2 cellular contexts compared by ENCODE assay signal in genomic region chr11:11391796-11392195, GRCh38.
TF ChIP-seq lines count a peak whose summit lies in the region.

No MANE protein-coding gene starts in this region.

TF ChIP-seq in SK-N-SH, 30 proteins besides CTCF, POLR2A, EP300 and RAD21:
- TF ChIP-seq NFIC (IDR thresholded peaks at IDR 0.05; ENCODE audit: borderline replicate concordance) = 0 out of 2 replicates have a peak, but pooled peaks have one; percentile 19
- TF ChIP-seq RXRA (IDR thresholded peaks at IDR 0.05; ENCODE audit: borderline replicate concordance, low read depth) = no peak
- no peak for TF ChIP-seq GABPA (IDR thresholded peaks at IDR 0.05; ENCODE audit: low read depth)
- no peak for TF ChIP-seq USF1 (IDR thresholded peaks at IDR 0.05; ENCODE audit: borderline replicate concordance, low read depth)
- peak; percentile 3; the same call in 1 of the 2 replicates for TF ChIP-seq FOSL2 (IDR thresholded peaks at IDR 0.05; ENCODE audit: borderline replicate concordance, low read depth)
- no peak for TF ChIP-seq YY1 (IDR thresholded peaks at IDR 0.05; ENCODE audit: low read depth)

TF ChIP-seq in HepG2, 621 proteins besides CTCF, POLR2A, EP300 and RAD21:
- no peak for TF ChIP-seq HMGA1 (CRISPR knock-in tag; conservative IDR thresholded peaks at IDR 0.05)
- no peak for TF ChIP-seq ZSCAN22 (CRISPR knock-in tag; IDR thresholded peaks at IDR 0.05)
- TF ChIP-seq LCORL (IDR thresholded peaks at IDR 0.05) = no peak
- TF ChIP-seq LCORL (CRISPR knock-in tag; IDR thresholded peaks at IDR 0.05) = no peak
- TF ChIP-seq MED8 (CRISPR knock-in tag; IDR thresholded peaks at IDR 0.05; ENCODE audit: insufficient replicate concordance) = no peak
- TF ChIP-seq PHF5A (CRISPR knock-in tag; IDR thresholded peaks at IDR 0.05; ENCODE audit: low read depth, unreplicated experiment) = no peak
- no peak for TF ChIP-seq ZNF781 (CRISPR knock-in tag; IDR thresholded peaks at IDR 0.05; ENCODE audit: borderline replicate concordance, not compliant biosample characterization)
- no peak for TF ChIP-seq ZBTB7A (CRISPR knock-in tag; IDR thresholded peaks at IDR 0.05)
- no peak for TF ChIP-seq HOXA7 (CRISPR knock-in tag; IDR thresholded peaks at IDR 0.05)
- TF ChIP-seq ZNF367 (CRISPR knock-in tag; IDR thresholded peaks at IDR 0.05; ENCODE audit: borderline replicate concordance) = no peak
- no peak for TF ChIP-seq ZNF564 (CRISPR knock-in tag; IDR thresholded peaks at IDR 0.05)
- no peak for TF ChIP-seq GFI1 (CRISPR knock-in tag; IDR thresholded peaks at IDR 0.05; ENCODE audit: borderline replicate concordance)
